ENCODE assay signal across 1 cellular context in the genomic region with DNA sequence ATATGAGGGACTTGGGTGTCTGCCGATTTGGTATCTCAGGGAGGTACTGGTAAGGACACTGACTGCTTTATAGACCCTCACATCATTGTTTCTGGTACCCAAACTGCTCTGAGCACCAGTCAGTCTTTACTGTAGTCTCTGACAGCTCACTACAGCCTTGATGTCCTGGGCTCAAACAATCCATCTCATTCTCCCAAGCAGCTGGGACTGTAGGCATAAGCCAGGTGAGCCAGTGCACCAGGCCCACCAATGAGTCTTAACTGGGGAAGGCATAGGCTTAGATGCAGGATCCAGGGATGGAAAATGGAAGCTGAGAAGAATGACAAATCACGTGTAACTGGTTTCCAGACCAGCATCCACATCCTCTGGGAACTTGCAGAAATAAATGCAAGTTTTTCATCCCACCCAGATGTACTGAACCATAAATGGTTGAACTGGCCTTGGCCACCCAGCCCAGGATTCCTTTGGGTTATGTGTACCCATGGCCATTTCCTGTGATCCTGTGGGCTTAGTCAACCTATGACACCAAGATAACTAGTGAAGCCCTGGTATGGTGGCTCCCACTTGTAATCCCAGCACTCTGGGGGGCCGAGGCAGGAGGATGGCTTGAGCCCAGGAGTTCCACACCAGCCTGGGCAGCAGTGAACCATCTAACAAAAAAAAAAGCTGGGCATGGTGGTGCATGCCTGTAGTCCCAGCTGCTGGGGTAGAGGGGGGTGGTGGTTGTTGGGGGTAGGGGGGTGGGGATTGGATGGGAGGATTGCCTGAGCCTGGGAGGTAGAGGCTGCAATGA.
TF ChIP-seq lines count a peak whose summit lies in the region.

No MANE protein-coding gene starts in this region.

TF ChIP-seq in WTC11, 78 proteins besides CTCF, POLR2A, EP300 and RAD21 (continued from another document):
- TF ChIP-seq, protein P1, sequence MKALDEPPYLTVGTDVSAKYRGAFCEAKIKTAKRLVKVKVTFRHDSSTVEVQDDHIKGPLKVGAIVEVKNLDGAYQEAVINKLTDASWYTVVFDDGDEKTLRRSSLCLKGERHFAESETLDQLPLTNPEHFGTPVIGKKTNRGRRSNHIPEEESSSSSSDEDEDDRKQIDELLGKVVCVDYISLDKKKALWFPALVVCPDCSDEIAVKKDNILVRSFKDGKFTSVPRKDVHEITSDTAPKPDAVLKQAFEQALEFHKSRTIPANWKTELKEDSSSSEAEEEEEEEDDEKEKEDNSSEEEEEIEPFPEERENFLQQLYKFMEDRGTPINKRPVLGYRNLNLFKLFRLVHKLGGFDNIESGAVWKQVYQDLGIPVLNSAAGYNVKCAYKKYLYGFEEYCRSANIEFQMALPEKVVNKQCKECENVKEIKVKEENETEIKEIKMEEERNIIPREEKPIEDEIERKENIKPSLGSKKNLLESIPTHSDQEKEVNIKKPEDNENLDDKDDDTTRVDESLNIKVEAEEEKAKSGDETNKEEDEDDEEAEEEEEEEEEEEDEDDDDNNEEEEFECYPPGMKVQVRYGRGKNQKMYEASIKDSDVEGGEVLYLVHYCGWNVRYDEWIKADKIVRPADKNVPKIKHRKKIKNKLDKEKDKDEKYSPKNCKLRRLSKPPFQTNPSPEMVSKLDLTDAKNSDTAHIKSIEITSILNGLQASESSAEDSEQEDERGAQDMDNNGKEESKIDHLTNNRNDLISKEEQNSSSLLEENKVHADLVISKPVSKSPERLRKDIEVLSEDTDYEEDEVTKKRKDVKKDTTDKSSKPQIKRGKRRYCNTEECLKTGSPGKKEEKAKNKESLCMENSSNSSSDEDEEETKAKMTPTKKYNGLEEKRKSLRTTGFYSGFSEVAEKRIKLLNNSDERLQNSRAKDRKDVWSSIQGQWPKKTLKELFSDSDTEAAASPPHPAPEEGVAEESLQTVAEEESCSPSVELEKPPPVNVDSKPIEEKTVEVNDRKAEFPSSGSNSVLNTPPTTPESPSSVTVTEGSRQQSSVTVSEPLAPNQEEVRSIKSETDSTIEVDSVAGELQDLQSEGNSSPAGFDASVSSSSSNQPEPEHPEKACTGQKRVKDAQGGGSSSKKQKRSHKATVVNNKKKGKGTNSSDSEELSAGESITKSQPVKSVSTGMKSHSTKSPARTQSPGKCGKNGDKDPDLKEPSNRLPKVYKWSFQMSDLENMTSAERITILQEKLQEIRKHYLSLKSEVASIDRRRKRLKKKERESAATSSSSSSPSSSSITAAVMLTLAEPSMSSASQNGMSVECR (CRISPR knock-in tag; IDR thresholded peaks at IDR 0.05; ENCODE audit: borderline replicate concordance) = peak; percentile 49; the same call in 1 of the 2 replicates
TF ChIP-seq in WTC11: peak in this region for 24.
